16 cellular contexts compared by ENCODE assay signal in genomic region chr22:49720279-49720959, GRCh38.
DNase-seq lines count a peak whose midpoint lies in the region; ATAC-seq and TF ChIP-seq lines count a peak whose summit lies in the region.
"Had no signal": no experiment of that assay in that cellular context is flagged by ENCODE, and none has a peak within 500 bp of the region (broad histone marks: within the 10 kb centered on the region; RNA-seq: fewer than 3 reads in every experiment).

No MANE protein-coding gene starts in this region.

- H3K27ac ChIP-seq in right atrium auricular region (no peak overlapping the region), esophagus muscularis mucosa (replicated peaks in 1 of 4) (no peak overlapping the region), upper lobe of right lung (no peak overlapping the region)
- H3K27ac ChIP-seq: BLaER1 treated with 17β-estradiol and CSF1 and Interleukin-3, amounts not matched to agents 10 nM and 100 nM had no signal

- H3K4me3 Mint-ChIP-seq in osteocyte (ENCODE audit: unreplicated experiment) (no peak overlapping the region), chondrocyte (ENCODE audit: unreplicated experiment) (no peak overlapping the region)
- no peak overlapping the region for H3K4me3 Mint-ChIP-seq in activated T-cell treated with anti-CD3 and anti-CD28 coated beads, Interleukin-2, amount 50 U/mL, for 72 hours
- H3K4me3 Mint-ChIP-seq in T-helper 2 cell treated with Interferon-gamma antibody and Interleukin-4, amounts not matched to agents 5 μg/mL and 100 μg/mL, for 36 hours: no peak overlapping the region
- H3K4me3 Mint-ChIP-seq: CD4-positive, alpha-beta T cell; GM23338; H9 had no signal

- ATAC-seq in Right ventricle myocardium inferior (no peak), upper lobe of right lung (no peak)
- no peak for ATAC-seq in activated T-cell treated with anti-CD3 and anti-CD28 coated beads, Interleukin-2, amount 50 U/mL, for 72 hours (replicated peaks in 1 of 2)
- ATAC-seq: GM12878, GM23338 had no signal

- H3K27ac Mint-ChIP-seq in osteocyte (ENCODE audit: unreplicated experiment) (no peak overlapping the region), chondrocyte (ENCODE audit: unreplicated experiment) (no peak overlapping the region)
- no peak overlapping the region for H3K27ac Mint-ChIP-seq in activated T-cell treated with anti-CD3 and anti-CD28 coated beads, Interleukin-2, amount 50 U/mL, for 72 hours
- H3K27ac Mint-ChIP-seq in T-helper 2 cell treated with Interferon-gamma antibody and Interleukin-4, amounts not matched to agents 5 μg/mL and 100 μg/mL, for 36 hours: no peak overlapping the region
- H3K27ac Mint-ChIP-seq: CD4-positive, alpha-beta T cell; GM23338 had no signal

- H3K9me3 ChIP-seq in right atrium auricular region: no peaks in the 10 kb centered on the region
- no peaks in the 10 kb centered on the region for H3K9me3 ChIP-seq in esophagus muscularis mucosa
- H3K9me3 ChIP-seq in upper lobe of right lung: no peaks in the 10 kb centered on the region
- H3K9me3 ChIP-seq: BLaER1 treated with 17β-estradiol and CSF1 and Interleukin-3, amounts not matched to agents 10 nM and 100 nM had no signal

- DNase-seq in right atrium auricular region (ENCODE audit: low spot score) (peak; percentile 47), Right ventricle myocardium inferior (ENCODE audit: missing footprints) (no peak), esophagus muscularis mucosa (ENCODE audit: extremely low spot score) (peak; percentile 84), osteocyte (ENCODE audit: extremely low spot score, unreplicated experiment) (peak; percentile 75), chondrocyte (ENCODE audit: low spot score) (no peak), upper lobe of right lung (no peak)
- no peak for DNase-seq in activated T-cell treated with anti-CD3 and anti-CD28 coated beads, Interleukin-2, amount 50 U/mL, for 72 hours
- DNase-seq in T-helper 2 cell treated with Interferon-gamma antibody and Interleukin-4, amounts not matched to agents 5 μg/mL and 100 μg/mL, for 36 hours (ENCODE audit: low spot score): no peak
- DNase-seq: ACHN; Calu3; CD4-positive, alpha-beta T cell; DMS79; H9 had no signal

- WGBS in esophagus muscularis mucosa: 82% methylated on average over 18 of the region's 18 CpGs

- H3K36me3 Mint-ChIP-seq in osteocyte (ENCODE audit: unreplicated experiment) (no peaks in the 10 kb centered on the region), chondrocyte (ENCODE audit: low read depth) (no peaks in the 10 kb centered on the region)
- no peaks in the 10 kb centered on the region for H3K36me3 Mint-ChIP-seq in activated T-cell treated with anti-CD3 and anti-CD28 coated beads, Interleukin-2, amount 50 U/mL, for 72 hours (ENCODE audit: insufficient read depth in 2 of 2)
- H3K36me3 Mint-ChIP-seq in T-helper 2 cell treated with Interferon-gamma antibody and Interleukin-4, amounts not matched to agents 5 μg/mL and 100 μg/mL, for 36 hours (ENCODE audit: low read depth): no peaks in the 10 kb centered on the region

- H3K36me3 ChIP-seq in right atrium auricular region (no peaks in the 10 kb centered on the region), esophagus muscularis mucosa (no peaks in the 10 kb centered on the region), upper lobe of right lung (no peaks in the 10 kb centered on the region)
- H3K36me3 ChIP-seq: BLaER1 treated with 17β-estradiol and CSF1 and Interleukin-3, amounts not matched to agents 10 nM and 100 nM had no signal

- H3K27me3 ChIP-seq in right atrium auricular region: no peaks in the 10 kb centered on the region
- peaks cover 0 to 62% (median 7%) of the 10 kb centered on the region in 4 donors for H3K27me3 ChIP-seq in esophagus muscularis mucosa
- H3K27me3 ChIP-seq in upper lobe of right lung: peaks cover 6% of the 10 kb centered on the region

- no peak for TF ChIP-seq POLR2A in esophagus muscularis mucosa (IDR thresholded peaks at IDR 0.05; ENCODE audit: low read depth)

- peaks cover 8% of the 10 kb centered on the region for H3K27me3 Mint-ChIP-seq in osteocyte (ENCODE audit: unreplicated experiment)
- H3K27me3 Mint-ChIP-seq in chondrocyte (ENCODE audit: low read depth): peaks cover 62% of the 10 kb centered on the region
- no peaks in the 10 kb centered on the region for H3K27me3 Mint-ChIP-seq in activated T-cell treated with anti-CD3 and anti-CD28 coated beads, Interleukin-2, amount 50 U/mL, for 72 hours (ENCODE audit: low read depth)
- peaks cover 5% of the 10 kb centered on the region for H3K27me3 Mint-ChIP-seq in T-helper 2 cell treated with Interferon-gamma antibody and Interleukin-4, amounts not matched to agents 5 μg/mL and 100 μg/mL, for 36 hours (ENCODE audit: low read depth)

- no peak for TF ChIP-seq EP300 in esophagus muscularis mucosa (IDR thresholded peaks at IDR 0.05)

- H3K4me3 ChIP-seq in right atrium auricular region (no peak overlapping the region), esophagus muscularis mucosa (no peak overlapping the region), upper lobe of right lung (no peak overlapping the region)
- H3K4me3 ChIP-seq: BLaER1 treated with 17β-estradiol and CSF1 and Interleukin-3, amounts not matched to agents 10 nM and 100 nM; GM12878; GM23338 had no signal

- intact Hi-C loops in Right ventricle myocardium inferior (cut with DNase I) (no loop called here), esophagus muscularis mucosa (cut with DNase I) (no loop called here), upper lobe of right lung (cut with DNase I) (no loop called here)

- peaks cover 0 to 12% of the 10 kb centered on the region in 2 donors for H3K4me1 ChIP-seq in right atrium auricular region
- H3K4me1 ChIP-seq in esophagus muscularis mucosa: peaks cover 4 to 14% (median 7%) of the 10 kb centered on the region in 4 donors
- H3K4me1 ChIP-seq in upper lobe of right lung: no peaks in the 10 kb centered on the region

- H3K4me1 Mint-ChIP-seq in osteocyte (ENCODE audit: unreplicated experiment) (peaks cover 3% of the 10 kb centered on the region), chondrocyte (ENCODE audit: low read depth) (no peaks in the 10 kb centered on the region)
- H3K4me1 Mint-ChIP-seq in activated T-cell treated with anti-CD3 and anti-CD28 coated beads, Interleukin-2, amount 50 U/mL, for 72 hours (ENCODE audit: low read depth): peaks cover 5% of the 10 kb centered on the region
- H3K4me1 Mint-ChIP-seq in T-helper 2 cell treated with Interferon-gamma antibody and Interleukin-4, amounts not matched to agents 5 μg/mL and 100 μg/mL, for 36 hours (ENCODE audit: low read depth): peaks cover 7% of the 10 kb centered on the region

- no peaks in the 10 kb centered on the region for H3K9me3 Mint-ChIP-seq in osteocyte (ENCODE audit: unreplicated experiment)
- H3K9me3 Mint-ChIP-seq in chondrocyte (ENCODE audit: low read depth): no peaks in the 10 kb centered on the region
- no peaks in the 10 kb centered on the region for H3K9me3 Mint-ChIP-seq in activated T-cell treated with anti-CD3 and anti-CD28 coated beads, Interleukin-2, amount 50 U/mL, for 72 hours
- H3K9me3 Mint-ChIP-seq in T-helper 2 cell treated with Interferon-gamma antibody and Interleukin-4, amounts not matched to agents 5 μg/mL and 100 μg/mL, for 36 hours: no peaks in the 10 kb centered on the region
- H3K9me3 Mint-ChIP-seq: CD4-positive, alpha-beta T cell; GM23338 had no signal

- TF ChIP-seq CTCF in right atrium auricular region (IDR thresholded peaks at IDR 0.05) (no peak), esophagus muscularis mucosa (IDR thresholded peaks at IDR 0.05) (no peak), osteocyte (IDR thresholded peaks at IDR 0.05) (no peak), chondrocyte (IDR thresholded peaks at IDR 0.05) (no peak), upper lobe of right lung (IDR thresholded peaks at IDR 0.05) (no peak)

Comparison
In these comparisons a context has a peak if more than half of its experiments do, and no peak if none do; other contexts are left out.
1. DNase-seq: peak in right atrium auricular region (single experiment), esophagus muscularis mucosa (single experiment) and osteocyte (single experiment); none in Right ventricle myocardium inferior (single experiment), chondrocyte (single experiment), activated T-cell treated with anti-CD3 and anti-CD28 coated beads, Interleukin-2, amount 50 U/mL, for 72 hours (0 of 2), T-helper 2 cell treated with Interferon-gamma antibody and Interleukin-4, amounts not matched to agents 5 μg/mL and 100 μg/mL, for 36 hours (single experiment) and upper lobe of right lung (single experiment).